In genomic region chr10:16987129-16987670, GRCh38 we compare ENCODE assay signal across 12 cellular contexts.
A peak's percentile ranks its signal among the peaks of the same experiment; 100 is the strongest.
DNase-seq lines count a peak whose midpoint lies in the region; ATAC-seq and TF ChIP-seq lines count a peak whose summit lies in the region.
"Had no signal": no experiment of that assay in that cellular context is flagged by ENCODE, and none has a peak within 500 bp of the region (broad histone marks: within the 10 kb centered on the region; RNA-seq: fewer than 3 reads in every experiment).

No MANE protein-coding gene starts in this region.

- peak overlapping the region; percentile 89 for H3K23ac ChIP-seq in IMR-90 (ENCODE audit: low read depth, low read length)

- peaks cover 0 to 18% of the 10 kb centered on the region in 2 experiments; a peak in 2 of 4 replicates for H3K79me1 ChIP-seq in IMR-90 (ENCODE audit: low read depth in 1 of 2, low read length in 2 of 2)

- H3K36me3 Mint-ChIP-seq in glutamatergic neuron (ENCODE audit: unreplicated experiment), result no peaks in the 10 kb centered on the region

- H3K4me3 Mint-ChIP-seq in glutamatergic neuron (ENCODE audit: unreplicated experiment), result no peak overlapping the region
- H3K4me3 Mint-ChIP-seq: stimulated activated memory B cell treated with anti-CD40 and anti-IgM and Interleukin-4, amounts not matched to agents 10 μg/mL and 1 μg/mL and 100 μg/mL, for 72 hours had no signal

- H4K20me1 ChIP-seq in IMR-90 (ENCODE audit: insufficient read depth, low read length) (no peaks in the 10 kb centered on the region), hepatocyte (ENCODE audit: insufficient read depth, poor library complexity, severe bottlenecking) (no peaks in the 10 kb centered on the region), PC-9 (ENCODE audit: insufficient read depth) (no peaks in the 10 kb centered on the region)

- no peak for TF ChIP-seq POLR2A in IMR-90 (IDR thresholded peaks at IDR 0.05; ENCODE audit: low read depth, low read length)

- peak; percentile 63 for ATAC-seq in IMR-90 (ENCODE audit: low read depth)
- ATAC-seq in HG02642 (IDR thresholded peaks at IDR 0.05; ENCODE audit: poor library complexity, unreplicated experiment), result no peak
- ATAC-seq in HG03025 (IDR thresholded peaks at IDR 0.05; ENCODE audit: low FRiP score, unreplicated experiment), result no peak
- ATAC-seq: stimulated activated memory B cell treated with anti-CD40 and anti-IgM and Interleukin-4, amounts not matched to agents 10 μg/mL and 1 μg/mL and 100 μg/mL, for 72 hours had no signal

- intact Hi-C loops in IMR-90 (cut with micrococcal nuclease) (loop anchor here (1.0 to 5.0 kb wide), 2 partner anchors 36 to 240 kb away; partner anchors contain the start of gene VIM), PC-9 (cut with micrococcal nuclease; ENCODE audit: unreplicated experiment) (no loop called here)

- H3K4me2 ChIP-seq in IMR-90 (ENCODE audit: low read depth, low read length) (peak overlapping the region; percentile 47), hepatocyte (peak overlapping the region; percentile 46), PC-9 (no peak overlapping the region)

- peak overlapping the region; percentile 97 for H4K5ac ChIP-seq in IMR-90 (ENCODE audit: low read depth, low read length)

- in situ Hi-C loops in IMR-90 (cut with MboI; ENCODE audit: low sequenced_read_pairs), result no loop called here

- no peak overlapping the region for H3K27ac Mint-ChIP-seq in glutamatergic neuron (ENCODE audit: unreplicated experiment)
- H3K27ac Mint-ChIP-seq: stimulated activated memory B cell treated with anti-CD40 and anti-IgM and Interleukin-4, amounts not matched to agents 10 μg/mL and 1 μg/mL and 100 μg/mL, for 72 hours had no signal

- POLR2A ChIA-PET in IMR-90 (lab: Charles Lee; ENCODE audit: unreplicated experiment), result interaction anchor here (1.0 to 2.9 kb wide), 5 partner anchors 9 to 242 kb away, joined by 3 to 21 read pairs (median 10); partner anchors contain the start of gene VIM
- POLR2A ChIA-PET in PC-9 (lab: Charles Lee; ENCODE audit: unreplicated experiment), result interaction anchor here (0.7 kb wide), 1 partner anchor 95 kb away, joined by 13 read pairs; no protein-coding TSS in a partner anchor

- TF ChIP-seq CTCF in IMR-90 (conservative IDR thresholded peaks at IDR 0.05; ENCODE audit: low read depth, low read length) (no peak), hepatocyte (IDR thresholded peaks at IDR 0.05; ENCODE audit: poor library complexity) (no peak), PC-9 (conservative IDR thresholded peaks at IDR 0.05) (no peak), glutamatergic neuron (IDR thresholded peaks at IDR 0.05; ENCODE audit: partially characterized antibody, unreplicated experiment) (no peak)

- peak overlapping the region; percentile 64 for H3K9ac ChIP-seq in IMR-90 (ENCODE audit: low read depth, low read length)

- H3K36me3 ChIP-seq in IMR-90 (ENCODE audit: control insufficient read depth, insufficient read depth, low read length) (no peaks in the 10 kb centered on the region), hepatocyte (replicated peaks; ENCODE audit: insufficient read depth, low read depth) (no peaks in the 10 kb centered on the region), PC-9 (ENCODE audit: low read depth) (no peaks in the 10 kb centered on the region)

- peak overlapping the region; percentile 95 for H3K27ac ChIP-seq in IMR-90 (ENCODE audit: insufficient read depth, low read length)
- peak overlapping the region; percentile 88 for H3K27ac ChIP-seq in caudate nucleus (ENCODE audit: low read depth, low read length)
- peak overlapping the region; percentile 77 for H3K27ac ChIP-seq in hepatocyte
- H3K27ac ChIP-seq in skin epidermis, result peak overlapping the region in 20 of 21 experiments; percentile 31 to 96 (median 77)
- H3K27ac ChIP-seq in PC-9, result no peak overlapping the region

- no peaks in the 10 kb centered on the region for H3K9me3 ChIP-seq in IMR-90 (ENCODE audit: control insufficient read depth, insufficient read depth, low read length)
- H3K9me3 ChIP-seq in hepatocyte (ENCODE audit: low read depth), result no peaks in the 10 kb centered on the region
- H3K9me3 ChIP-seq in PC-9 (ENCODE audit: insufficient read depth, low read depth), result no peaks in the 10 kb centered on the region

- H2BK20ac ChIP-seq in IMR-90 (ENCODE audit: low read depth, low read length), result peak overlapping the region; percentile 99

- H3K9me3 Mint-ChIP-seq in glutamatergic neuron (ENCODE audit: unreplicated experiment), result no peaks in the 10 kb centered on the region
- H3K9me3 Mint-ChIP-seq: stimulated activated memory B cell treated with anti-CD40 and anti-IgM and Interleukin-4, amounts not matched to agents 10 μg/mL and 1 μg/mL and 100 μg/mL, for 72 hours had no signal

- no peaks in the 10 kb centered on the region for H3K9me2 ChIP-seq in hepatocyte (replicated peaks; ENCODE audit: insufficient read depth)
- H3K9me2 ChIP-seq in PC-9 (ENCODE audit: insufficient read depth), result no peaks in the 10 kb centered on the region

- peak overlapping the region; percentile 94 to 96 for H4K8ac ChIP-seq in IMR-90 (ENCODE audit: low read depth in 2 of 2, low read length in 2 of 2)

- dilution Hi-C loops in IMR-90 (cut with HindIII; ENCODE audit: low sequenced_read_pairs, unreplicated experiment), result no loop called here

- no peak overlapping the region for H2AFZ ChIP-seq in IMR-90 (replicated peaks; ENCODE audit: low read length, poor library complexity)
- peak overlapping the region; percentile 49 for H2AFZ ChIP-seq in hepatocyte
- no peak overlapping the region for H2AFZ ChIP-seq in PC-9

- peaks cover 2% of the 10 kb centered on the region for H3K4me1 Mint-ChIP-seq in glutamatergic neuron (ENCODE audit: low read depth, unreplicated experiment)
- H3K4me1 Mint-ChIP-seq: stimulated activated memory B cell treated with anti-CD40 and anti-IgM and Interleukin-4, amounts not matched to agents 10 μg/mL and 1 μg/mL and 100 μg/mL, for 72 hours had no signal

- BruUV-seq in IMR-90 (replicated peaks; lab: Mats Ljungman, UMichigan), result no TSS peak
- BruUV-seq in PC-9 (replicated peaks; lab: Mats Ljungman, UMichigan), result no TSS peak

- peak overlapping the region; percentile 99 for H2BK120ac ChIP-seq in IMR-90 (ENCODE audit: low read depth, low read length)

- H3K27me3 Mint-ChIP-seq in glutamatergic neuron (ENCODE audit: unreplicated experiment), result no peaks in the 10 kb centered on the region
- H3K27me3 Mint-ChIP-seq: stimulated activated memory B cell treated with anti-CD40 and anti-IgM and Interleukin-4, amounts not matched to agents 10 μg/mL and 1 μg/mL and 100 μg/mL, for 72 hours had no signal

- peak overlapping the region; percentile 91 for H3K14ac ChIP-seq in IMR-90 (replicated peaks; ENCODE audit: low read depth, low read length)

- H3K9me1 ChIP-seq in IMR-90 (ENCODE audit: insufficient read depth, low read length), result peaks cover 17% of the 10 kb centered on the region

- DNase-seq in IMR-90, result peak; percentile 87
- DNase-seq in caudate nucleus (lab: John Stamatoyannopoulos, UW), result no peak
- DNase-seq in hepatocyte (ENCODE audit: low spot score), result no peak
- no peak for DNase-seq in PC-9
- no peak for DNase-seq in glutamatergic neuron
- DNase-seq: MV-4-11, posterior cingulate gyrus, SHP77 treated with DMSO at 0.1 percent for 48 hours had no signal

- H3K79me2 ChIP-seq in hepatocyte (no peaks in the 10 kb centered on the region), PC-9 (ENCODE audit: low read depth) (no peaks in the 10 kb centered on the region)

- H2BK15ac ChIP-seq in IMR-90 (ENCODE audit: low read depth, low read length), result peak overlapping the region; percentile 96

- no CpG with 5 or more reads among the region's 4 CpGs for WGBS in IMR-90 (ENCODE audit: extremely low coverage in 2 of 2, insufficient read length in 1 of 2), 2 experiments
- WGBS in hepatocyte (ENCODE audit: low lambda C conversion rate, missing lambda C conversion rate), result 51% methylated on average over 4 of the region's 4 CpGs

- CTCF ChIA-PET in IMR-90 (lab: Yijun Ruan, JAX) (interaction anchor here (1.0 to 1.3 kb wide), 3 partner anchors 12 to 123 kb away, joined by 3 to 4 read pairs (median 3); no protein-coding TSS in a partner anchor), PC-9 (lab: Charles Lee) (no interaction called here)

- peak overlapping the region; percentile 96 for H2AK5ac ChIP-seq in IMR-90 (ENCODE audit: low read depth, low read length)

- peak overlapping the region; percentile 100 for H4K91ac ChIP-seq in IMR-90 (ENCODE audit: insufficient read depth, low read depth, low read length)

- H2BK5ac ChIP-seq in IMR-90 (ENCODE audit: low read depth, low read length, poor library complexity, severe bottlenecking), result peak overlapping the region; percentile 99

- peak overlapping the region; percentile 97 for H3K56ac ChIP-seq in IMR-90 (ENCODE audit: extremely low read depth, insufficient read depth, low read length)

- H3K27me3 ChIP-seq in IMR-90 (ENCODE audit: control insufficient read depth, insufficient read depth, low read length), result no peaks in the 10 kb centered on the region
- no peaks in the 10 kb centered on the region for H3K27me3 ChIP-seq in hepatocyte
- no peaks in the 10 kb centered on the region for H3K27me3 ChIP-seq in PC-9 (ENCODE audit: insufficient read depth, low read depth)

- TF ChIP-seq RAD21 in IMR-90 (IDR thresholded peaks at IDR 0.05; ENCODE audit: low read length), result no peak

- H3K4me3 ChIP-seq in IMR-90 (ENCODE audit: insufficient read depth, low read depth, low read length), result no peak overlapping the region
- H3K4me3 ChIP-seq in hepatocyte, result no peak overlapping the region
- no peak overlapping the region for H3K4me3 ChIP-seq in skin epidermis
- H3K4me3 ChIP-seq in PC-9, result no peak overlapping the region

- H3F3A ChIP-seq in PC-9 (ENCODE audit: insufficient read depth, low read depth), result no peaks in the 10 kb centered on the region

- H3K18ac ChIP-seq in IMR-90 (ENCODE audit: low read depth, low read length), result peak overlapping the region; percentile 97

- peaks cover 25% of the 10 kb centered on the region for H3K4me1 ChIP-seq in IMR-90 (ENCODE audit: control insufficient read depth, insufficient read depth, low read length)
- peaks cover 22% of the 10 kb centered on the region for H3K4me1 ChIP-seq in hepatocyte (ENCODE audit: insufficient read depth)
- H3K4me1 ChIP-seq in PC-9 (replicated peaks; ENCODE audit: insufficient read depth), result no peaks in the 10 kb centered on the region

- peak overlapping the region; percentile 96 for H3K4ac ChIP-seq in IMR-90 (ENCODE audit: low read depth, low read length)

- peak overlapping the region; percentile 92 for H2AK9ac ChIP-seq in IMR-90 (replicated peaks; ENCODE audit: low read depth, low read length, poor library complexity)

TF ChIP-seq in IMR-90, 13 proteins besides CTCF, POLR2A, EP300 and RAD21:
- TF ChIP-seq MAFK (IDR thresholded peaks at IDR 0.05; ENCODE audit: low read depth, low read length) (peak; percentile 51; the same call in 1 of the 2 replicates), CHD1 (IDR thresholded peaks at IDR 0.05; ENCODE audit: low read depth, low read length) (no peak), CEBPB (IDR thresholded peaks at IDR 0.05; ENCODE audit: low read depth, low read length) (peak; percentile 63), NFE2L2 (IDR thresholded peaks at IDR 0.05; ENCODE audit: low read depth, low read length) (no peak), FOS (IDR thresholded peaks at IDR 0.05; ENCODE audit: low read depth, low read length) (0 out of 2 replicates have a peak, but pooled peaks have one; percentile 54)
